23 cellular contexts compared by ENCODE assay signal in the genomic region with DNA sequence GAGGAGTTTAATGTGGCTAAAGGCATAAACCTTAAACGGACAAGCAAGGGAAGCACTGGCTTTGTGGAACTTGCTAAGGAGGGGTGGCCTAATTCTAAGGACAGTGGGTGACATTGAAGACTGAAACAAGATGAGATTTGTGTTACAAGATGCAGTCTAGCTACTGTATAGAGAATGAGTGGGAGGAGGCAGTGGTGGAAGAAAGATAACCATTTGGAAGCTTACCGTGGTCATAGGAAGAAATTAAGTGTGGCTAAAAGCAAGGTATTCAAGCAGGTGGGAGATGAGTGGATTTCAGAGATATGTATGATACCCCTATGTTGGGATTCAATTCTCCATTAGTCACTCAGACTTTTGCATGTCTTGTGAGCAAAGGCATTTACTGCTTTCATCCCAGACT. TPM values are rescaled to one million over a fixed set of nuclear protein-coding genes. Genes with fewer than 3 reads are reported as not detected.
A peak's percentile ranks its signal among the peaks of the same experiment; 100 is the strongest.
DNase-seq lines count a peak whose midpoint lies in the region; ATAC-seq and TF ChIP-seq lines count a peak whose summit lies in the region.
"Had no signal": no experiment of that assay in that cellular context is flagged by ENCODE, and none has a peak within 500 bp of the region (broad histone marks: within the 10 kb centered on the region; RNA-seq: fewer than 3 reads in every experiment).

No MANE protein-coding gene starts in this region.

- H3K36me3 ChIP-seq in CD8-positive, alpha-beta memory T cell (ENCODE audit: insufficient read depth, low read length) = no peaks in the 10 kb centered on the region
- H3K36me3 ChIP-seq: esophagus muscularis mucosa, ovary, Peyer's patch, tibial nerve had no signal

- CTCF ChIA-PET in activated CD8-positive, alpha-beta memory T cell treated with anti-CD3 and anti-CD28 coated beads, Interleukin-2, amount 10 ng/mL, durations not matched to agents 7 days and 5 days (lab: Charles Lee) = no interaction called here
- CTCF ChIA-PET in CD8-positive, alpha-beta memory T cell (lab: Charles Lee) = no interaction called here

- no peak for ATAC-seq in activated CD8-positive, alpha-beta memory T cell treated with anti-CD3 and anti-CD28 coated beads, Interleukin-2, amount 10 ng/mL, durations not matched to agents 7 days and 5 days
- ATAC-seq in HG03460 (IDR thresholded peaks at IDR 0.05; ENCODE audit: unreplicated experiment) = no peak
- ATAC-seq: activated CD4-positive, CD25-positive, alpha-beta regulatory T cell treated with anti-CD3 and anti-CD28 coated beads, Interleukin-2, amount 50 U/mL, for 24 hours; effector memory CD8-positive, alpha-beta T cell; left colon; natural killer cell; stimulated activated memory B cell treated with anti-CD40 and anti-IgM and Interleukin-4, amounts not matched to agents 10 μg/mL and 1 μg/mL and 100 μg/mL, for 72 hours had no signal

- intact Hi-C loops in activated T-helper 1 cell treated with anti-CD3 and anti-CD28 coated beads, Interleukin-12 subunit alpha, Interleukin-12 subunit beta, Interleukin-2, Interleukin-4 antibody, amounts not matched to agents 30 ng/mL and 10 ng/mL and 1 ng/mL, durations not matched to agents 14 hours and 24 hours and 36 hours (cut with micrococcal nuclease) = loop anchor here (5.0 kb wide), 2 partner anchors 178 to 498 kb away; a partner anchor contains a TSS

- no peaks in the 10 kb centered on the region for H3K9me3 ChIP-seq in CD8-positive, alpha-beta memory T cell (ENCODE audit: low read length)
- H3K9me3 ChIP-seq: esophagus muscularis mucosa, ovary, Peyer's patch, tibial nerve had no signal

- H3K36me3 Mint-ChIP-seq in activated CD8-positive, alpha-beta memory T cell treated with anti-CD3 and anti-CD28 coated beads, Interleukin-2, amount 10 ng/mL, durations not matched to agents 7 days and 5 days = peaks cover 2% of the 10 kb centered on the region
- peaks cover 0 to 8% (median 0%) of the 10 kb centered on the region in 3 donors for H3K36me3 Mint-ChIP-seq in CD8-positive, alpha-beta memory T cell
- peaks cover 14% of the 10 kb centered on the region for H3K36me3 Mint-ChIP-seq in activated T-helper 1 cell treated with anti-CD3 and anti-CD28 coated beads, Interleukin-12 subunit alpha, Interleukin-12 subunit beta, Interleukin-2, Interleukin-4 antibody, amounts not matched to agents 30 ng/mL and 10 ng/mL and 1 ng/mL, durations not matched to agents 14 hours and 24 hours and 36 hours (ENCODE audit: low read depth)
- no peaks in the 10 kb centered on the region for H3K36me3 Mint-ChIP-seq in osteocyte (ENCODE audit: unreplicated experiment)
- H3K36me3 Mint-ChIP-seq: natural killer cell; stimulated activated memory B cell treated with anti-CD40 and anti-IgM and Interleukin-4, amounts not matched to agents 10 μg/mL and 1 μg/mL and 100 μg/mL, for 72 hours had no signal

- no peak overlapping the region for H3K27ac ChIP-seq in CD8-positive, alpha-beta memory T cell (ENCODE audit: low read depth, low read length)
- H3K27ac ChIP-seq: C4-2B, esophagus muscularis mucosa, ovary, Peyer's patch had no signal

- no peaks in the 10 kb centered on the region for H3K27me3 Mint-ChIP-seq in activated CD8-positive, alpha-beta memory T cell treated with anti-CD3 and anti-CD28 coated beads, Interleukin-2, amount 10 ng/mL, durations not matched to agents 7 days and 5 days
- H3K27me3 Mint-ChIP-seq in CD8-positive, alpha-beta memory T cell = peaks cover 0 to 2% of the 10 kb centered on the region in 2 donors
- no peaks in the 10 kb centered on the region for H3K27me3 Mint-ChIP-seq in activated T-helper 1 cell treated with anti-CD3 and anti-CD28 coated beads, Interleukin-12 subunit alpha, Interleukin-12 subunit beta, Interleukin-2, Interleukin-4 antibody, amounts not matched to agents 30 ng/mL and 10 ng/mL and 1 ng/mL, durations not matched to agents 14 hours and 24 hours and 36 hours (ENCODE audit: insufficient read depth)
- H3K27me3 Mint-ChIP-seq in osteocyte (ENCODE audit: unreplicated experiment) = no peaks in the 10 kb centered on the region
- H3K27me3 Mint-ChIP-seq: effector memory CD8-positive, alpha-beta T cell; stimulated activated memory B cell treated with anti-CD40 and anti-IgM and Interleukin-4, amounts not matched to agents 10 μg/mL and 1 μg/mL and 100 μg/mL, for 72 hours had no signal

- peaks cover 62% of the 10 kb centered on the region for H3K4me1 Mint-ChIP-seq in activated CD8-positive, alpha-beta memory T cell treated with anti-CD3 and anti-CD28 coated beads, Interleukin-2, amount 10 ng/mL, durations not matched to agents 7 days and 5 days
- H3K4me1 Mint-ChIP-seq in CD8-positive, alpha-beta memory T cell = peaks cover 72 to 85% (median 79%) of the 10 kb centered on the region in 3 donors
- peaks cover 74% of the 10 kb centered on the region for H3K4me1 Mint-ChIP-seq in activated T-helper 1 cell treated with anti-CD3 and anti-CD28 coated beads, Interleukin-12 subunit alpha, Interleukin-12 subunit beta, Interleukin-2, Interleukin-4 antibody, amounts not matched to agents 30 ng/mL and 10 ng/mL and 1 ng/mL, durations not matched to agents 14 hours and 24 hours and 36 hours (ENCODE audit: low read depth)
- H3K4me1 Mint-ChIP-seq in osteocyte (ENCODE audit: unreplicated experiment) = peaks cover 50% of the 10 kb centered on the region

- no peak overlapping the region for H3K4me3 Mint-ChIP-seq in activated CD8-positive, alpha-beta memory T cell treated with anti-CD3 and anti-CD28 coated beads, Interleukin-2, amount 10 ng/mL, durations not matched to agents 7 days and 5 days
- peak overlapping the region in 3 of 7 donors; percentile 1 to 12 (median 2) for H3K4me3 Mint-ChIP-seq in CD8-positive, alpha-beta memory T cell
- peak overlapping the region; percentile 0 for H3K4me3 Mint-ChIP-seq in activated T-helper 1 cell treated with anti-CD3 and anti-CD28 coated beads, Interleukin-12 subunit alpha, Interleukin-12 subunit beta, Interleukin-2, Interleukin-4 antibody, amounts not matched to agents 30 ng/mL and 10 ng/mL and 1 ng/mL, durations not matched to agents 14 hours and 24 hours and 36 hours
- H3K4me3 Mint-ChIP-seq in osteocyte (ENCODE audit: unreplicated experiment) = no peak overlapping the region
- H3K4me3 Mint-ChIP-seq: effector memory CD8-positive, alpha-beta T cell; natural killer cell; stimulated activated memory B cell treated with anti-CD40 and anti-IgM and Interleukin-4, amounts not matched to agents 10 μg/mL and 1 μg/mL and 100 μg/mL, for 72 hours had no signal

- H3K27me3 ChIP-seq in CD8-positive, alpha-beta memory T cell (ENCODE audit: insufficient read depth, low read length, poor library complexity, severe bottlenecking) = no peaks in the 10 kb centered on the region
- H3K27me3 ChIP-seq: esophagus muscularis mucosa, ovary, Peyer's patch, tibial nerve had no signal

- POLR2A ChIA-PET in CD8-positive, alpha-beta memory T cell (lab: Charles Lee) = no interaction called here

- TF ChIP-seq CTCF in osteocyte (IDR thresholded peaks at IDR 0.05) = no peak

- no peak for DNase-seq in activated CD8-positive, alpha-beta memory T cell treated with anti-CD3 and anti-CD28 coated beads, Interleukin-2, amount 10 ng/mL, durations not matched to agents 7 days and 5 days
- DNase-seq in activated CD8-positive, alpha-beta memory T cell treated with anti-CD3 and anti-CD28 coated beads, Interleukin-2, amount 50 U/mL, for 48 hours = no peak
- DNase-seq in CD8-positive, alpha-beta memory T cell = no peak
- no peak for DNase-seq in activated T-helper 1 cell treated with anti-CD3 and anti-CD28 coated beads, Interleukin-12 subunit alpha, Interleukin-12 subunit beta, Interleukin-2, Interleukin-4 antibody, amounts not matched to agents 30 ng/mL and 10 ng/mL and 1 ng/mL, durations not matched to agents 14 hours and 24 hours and 36 hours (ENCODE audit: low spot score)
- no peak for DNase-seq in osteocyte (ENCODE audit: extremely low spot score, unreplicated experiment)
- no peak for DNase-seq in globus pallidus (ENCODE audit: low spot score)
- no peak for DNase-seq in HCEC 1CT
- DNase-seq: activated gamma-delta T cell treated with Interleukin-2 at 50 U/mL for 16 hours; effector memory CD8-positive, alpha-beta T cell; GF-D8; Karpas-422; left colon; natural killer cell; NCI-H2029; NK-92 treated with Interleukin-12 subunit alpha and Interleukin-12 subunit beta, amount 100 ng/mL, for 24 hours; ovary; Peyer's patch had no signal

- peaks cover 32% of the 10 kb centered on the region for H3K4me1 ChIP-seq in CD8-positive, alpha-beta memory T cell (ENCODE audit: insufficient read depth, low read length)

- H3K27ac Mint-ChIP-seq in activated CD8-positive, alpha-beta memory T cell treated with anti-CD3 and anti-CD28 coated beads, Interleukin-2, amount 10 ng/mL, durations not matched to agents 7 days and 5 days = peak overlapping the region; percentile 48
- peak overlapping the region; percentile 48 to 88 (median 72) for H3K27ac Mint-ChIP-seq in CD8-positive, alpha-beta memory T cell
- H3K27ac Mint-ChIP-seq in activated T-helper 1 cell treated with anti-CD3 and anti-CD28 coated beads, Interleukin-12 subunit alpha, Interleukin-12 subunit beta, Interleukin-2, Interleukin-4 antibody, amounts not matched to agents 30 ng/mL and 10 ng/mL and 1 ng/mL, durations not matched to agents 14 hours and 24 hours and 36 hours = peak overlapping the region; percentile 13
- H3K27ac Mint-ChIP-seq in osteocyte (ENCODE audit: unreplicated experiment) = peak overlapping the region; percentile 4
- H3K27ac Mint-ChIP-seq: stimulated activated memory B cell treated with anti-CD40 and anti-IgM and Interleukin-4, amounts not matched to agents 10 μg/mL and 1 μg/mL and 100 μg/mL, for 72 hours had no signal

- H3K4me3 ChIP-seq in CD8-positive, alpha-beta memory T cell (ENCODE audit: low read length) = no peak overlapping the region
- H3K4me3 ChIP-seq: esophagus muscularis mucosa, ovary, Peyer's patch, tibial nerve had no signal

- no peaks in the 10 kb centered on the region for H3K9me3 Mint-ChIP-seq in activated CD8-positive, alpha-beta memory T cell treated with anti-CD3 and anti-CD28 coated beads, Interleukin-2, amount 10 ng/mL, durations not matched to agents 7 days and 5 days (ENCODE audit: low read depth)
- no peaks in the 10 kb centered on the region for H3K9me3 Mint-ChIP-seq in CD8-positive, alpha-beta memory T cell
- H3K9me3 Mint-ChIP-seq in activated T-helper 1 cell treated with anti-CD3 and anti-CD28 coated beads, Interleukin-12 subunit alpha, Interleukin-12 subunit beta, Interleukin-2, Interleukin-4 antibody, amounts not matched to agents 30 ng/mL and 10 ng/mL and 1 ng/mL, durations not matched to agents 14 hours and 24 hours and 36 hours = no peaks in the 10 kb centered on the region
- no peaks in the 10 kb centered on the region for H3K9me3 Mint-ChIP-seq in osteocyte (ENCODE audit: unreplicated experiment)
- H3K9me3 Mint-ChIP-seq: effector memory CD8-positive, alpha-beta T cell; natural killer cell; stimulated activated memory B cell treated with anti-CD40 and anti-IgM and Interleukin-4, amounts not matched to agents 10 μg/mL and 1 μg/mL and 100 μg/mL, for 72 hours had no signal

RNA-seq across cellular contexts. Expression of a gene that starts 4.6 kb away (rescaled TPM):
- total RNA-seq in activated CD8-positive, alpha-beta memory T cell treated with anti-CD3 and anti-CD28 coated beads, Interleukin-2, amount 10 ng/mL, durations not matched to agents 7 days and 5 days = 10 to 100 TPM; 29.7 to 31.5 TPM
- 10 to 100 TPM; 59.8 to 65.0 TPM for total RNA-seq in CD8-positive, alpha-beta memory T cell
- polyA plus RNA-seq in CD8-positive, alpha-beta memory T cell = 58.7 TPM
- total RNA-seq in activated T-helper 1 cell treated with anti-CD3 and anti-CD28 coated beads, Interleukin-12 subunit alpha, Interleukin-12 subunit beta, Interleukin-2, Interleukin-4 antibody, amounts not matched to agents 30 ng/mL and 10 ng/mL and 1 ng/mL, durations not matched to agents 14 hours and 24 hours and 36 hours = 74.0 and 80.7 TPM in 2 replicates
- 267 and 289 TPM in 2 replicates for total RNA-seq in osteocyte

Comparison
In these comparisons a context has a peak if more than half of its experiments do, and no peak if none do; other contexts are left out.
1. H3K27ac Mint-ChIP-seq: peak in every context shown above with its lines; median percentile 72 in CD8-positive, alpha-beta memory T cell; 48 in activated CD8-positive, alpha-beta memory T cell treated with anti-CD3 and anti-CD28 coated beads, Interleukin-2, amount 10 ng/mL, durations not matched to agents 7 days and 5 days; 13 in activated T-helper 1 cell treated with anti-CD3 and anti-CD28 coated beads, Interleukin-12 subunit alpha, Interleukin-12 subunit beta, Interleukin-2, Interleukin-4 antibody, amounts not matched to agents 30 ng/mL and 10 ng/mL and 1 ng/mL, durations not matched to agents 14 hours and 24 hours and 36 hours; 4 in osteocyte.